In genomic region chr1:234553241-234554156, GRCh38 we compare ENCODE assay signal across 12 cellular contexts. TPM values are rescaled to one million over a fixed set of nuclear protein-coding genes. Genes with fewer than 3 reads are reported as not detected.
DNase-seq lines count a peak whose midpoint lies in the region; ATAC-seq and TF ChIP-seq lines count a peak whose summit lies in the region.
"Had no signal": no experiment of that assay in that cellular context is flagged by ENCODE, and none has a peak within 500 bp of the region (broad histone marks: within the 10 kb centered on the region; RNA-seq: fewer than 3 reads in every experiment).

No MANE protein-coding gene starts in this region.

- DNase-seq in A673 (ENCODE audit: low spot score) (peak; percentile 50), NCI-H226 (peak; percentile 91), esophagus muscularis mucosa (ENCODE audit: extremely low spot score) (no peak), foreskin keratinocyte (no peak), SKM-1 (lab: John Stamatoyannopoulos, UW; ENCODE audit: unreplicated experiment) (no peak)
- DNase-seq in stimulated activated naive B cell treated with anti-CD40 and anti-IgM and Interleukin-4, amounts not matched to agents 10 μg/mL and 1 μg/mL and 100 μg/mL, for 72 hours, result no peak
- DNase-seq: activated CD8-positive, alpha-beta T cell treated with anti-CD3 and anti-CD28 coated beads, Interleukin-2, amount 10 ng/mL, durations not matched to agents 7 days and 5 days; C1 segment of cervical spinal cord; KG1 had no signal

- no peaks in the 10 kb centered on the region for H3K27me3 Mint-ChIP-seq in stimulated activated naive B cell treated with anti-CD40 and anti-IgM and Interleukin-4, amounts not matched to agents 10 μg/mL and 1 μg/mL and 100 μg/mL, for 72 hours

- BruUV-seq in A673 (replicated peaks; lab: Mats Ljungman, UMichigan), result no TSS peak

- H3K27me3 ChIP-seq in A673 (replicated peaks; ENCODE audit: insufficient read depth, low read depth, low read length, poor library complexity) (no peaks in the 10 kb centered on the region), esophagus muscularis mucosa (no peaks in the 10 kb centered on the region), foreskin keratinocyte (no peaks in the 10 kb centered on the region)

- POLR2A ChIA-PET in A673 (lab: Charles Lee; ENCODE audit: low non-redundant PET), result no interaction called here

- H3K9me3 Mint-ChIP-seq in stimulated activated naive B cell treated with anti-CD40 and anti-IgM and Interleukin-4, amounts not matched to agents 10 μg/mL and 1 μg/mL and 100 μg/mL, for 72 hours, result no peaks in the 10 kb centered on the region
- H3K9me3 Mint-ChIP-seq: dendritic cell treated with granulocyte-macrophage colony-stimulating factor and Interleukin-4, amounts not matched to agents 40 ng/mL and 50 ng/mL, for 4 days had no signal

- ATAC-seq in foreskin keratinocyte (no peak), GM19395 (IDR thresholded peaks at IDR 0.05; ENCODE audit: unreplicated experiment) (no peak)
- ATAC-seq in stimulated activated naive B cell treated with anti-CD40 and anti-IgM and Interleukin-4, amounts not matched to agents 10 μg/mL and 1 μg/mL and 100 μg/mL, for 72 hours (replicated peaks), result no peak
- ATAC-seq: activated CD8-positive, alpha-beta T cell treated with anti-CD3 and anti-CD28 coated beads, Interleukin-2, amount 10 ng/mL, durations not matched to agents 7 days and 5 days had no signal

- no peak for TF ChIP-seq EP300 in esophagus muscularis mucosa (IDR thresholded peaks at IDR 0.05)

- H3K36me3 Mint-ChIP-seq in stimulated activated naive B cell treated with anti-CD40 and anti-IgM and Interleukin-4, amounts not matched to agents 10 μg/mL and 1 μg/mL and 100 μg/mL, for 72 hours, result no peaks in the 10 kb centered on the region

- intact Hi-C loops in A673 (cut with micrococcal nuclease; ENCODE audit: unreplicated experiment) (no loop called here), esophagus muscularis mucosa (cut with DNase I) (no loop called here)

- H3K4me3 Mint-ChIP-seq in stimulated activated naive B cell treated with anti-CD40 and anti-IgM and Interleukin-4, amounts not matched to agents 10 μg/mL and 1 μg/mL and 100 μg/mL, for 72 hours, result no peak overlapping the region
- H3K4me3 Mint-ChIP-seq: activated CD8-positive, alpha-beta T cell treated with anti-CD3 and anti-CD28 coated beads, Interleukin-2, amount 10 ng/mL, durations not matched to agents 7 days and 5 days; dendritic cell treated with granulocyte-macrophage colony-stimulating factor and Interleukin-4, amounts not matched to agents 40 ng/mL and 50 ng/mL, for 4 days had no signal

- WGBS in esophagus muscularis mucosa, result 68% methylated on average over 18 of the region's 21 CpGs
- WGBS in mesodermal cell (ENCODE audit: insufficient coverage in 2 of 2), 2 experiments, result 79% methylated on average over 21 of the region's 21 CpGs

- H3K4me1 Mint-ChIP-seq in stimulated activated naive B cell treated with anti-CD40 and anti-IgM and Interleukin-4, amounts not matched to agents 10 μg/mL and 1 μg/mL and 100 μg/mL, for 72 hours, result no peaks in the 10 kb centered on the region

- no peak for TF ChIP-seq POLR2A in esophagus muscularis mucosa (IDR thresholded peaks at IDR 0.05; ENCODE audit: low read depth)

- H3K27ac ChIP-seq in A673 (ENCODE audit: low read depth, low read length, poor library complexity, severe bottlenecking) (no peak overlapping the region), esophagus muscularis mucosa (replicated peaks in 1 of 4) (peak overlapping the region; percentile 65 to 87 (median 76)), mesodermal cell (ENCODE audit: low read depth, low read length, severe bottlenecking) (peak overlapping the region; percentile 77), foreskin keratinocyte (no peak overlapping the region)

- H3K4me3 ChIP-seq in A673 (ENCODE audit: low read depth, low read length, poor library complexity, severe bottlenecking) (no peak overlapping the region), esophagus muscularis mucosa (no peak overlapping the region), mesodermal cell (ENCODE audit: extremely low read depth, insufficient read depth, low read length, poor library complexity, severe bottlenecking) (no peak overlapping the region)

- H3K36me3 ChIP-seq in A673 (ENCODE audit: insufficient read depth, low read length, poor library complexity, severe bottlenecking), result no peaks in the 10 kb centered on the region
- no peaks in the 10 kb centered on the region for H3K36me3 ChIP-seq in esophagus muscularis mucosa
- H3K36me3 ChIP-seq in mesodermal cell (ENCODE audit: control insufficient read depth, insufficient read depth, low read length), result no peaks in the 10 kb centered on the region

- TF ChIP-seq CTCF in A673 (conservative IDR thresholded peaks at IDR 0.05; ENCODE audit: low read depth, low read length), result no peak
- TF ChIP-seq CTCF in esophagus muscularis mucosa (IDR thresholded peaks at IDR 0.05), result no peak
- no peak for TF ChIP-seq CTCF in foreskin keratinocyte (conservative IDR thresholded peaks at IDR 0.05)

- no peak overlapping the region for H3K27ac Mint-ChIP-seq in stimulated activated naive B cell treated with anti-CD40 and anti-IgM and Interleukin-4, amounts not matched to agents 10 μg/mL and 1 μg/mL and 100 μg/mL, for 72 hours
- H3K27ac Mint-ChIP-seq: activated CD8-positive, alpha-beta T cell treated with anti-CD3 and anti-CD28 coated beads, Interleukin-2, amount 10 ng/mL, durations not matched to agents 7 days and 5 days; dendritic cell treated with granulocyte-macrophage colony-stimulating factor and Interleukin-4, amounts not matched to agents 40 ng/mL and 50 ng/mL, for 4 days had no signal

- CTCF ChIA-PET in A673 (lab: Charles Lee), result no interaction called here

- H3K4me1 ChIP-seq in A673 (ENCODE audit: insufficient read depth, low read length, poor library complexity, severe bottlenecking), result peaks cover 25% of the 10 kb centered on the region
- H3K4me1 ChIP-seq in esophagus muscularis mucosa, result peaks cover 16 to 27% (median 19%) of the 10 kb centered on the region in 4 donors
- peaks cover 25% of the 10 kb centered on the region for H3K4me1 ChIP-seq in mesodermal cell (ENCODE audit: control insufficient read depth, insufficient read depth, low read length, poor library complexity, severe bottlenecking)
- H3K4me1 ChIP-seq in foreskin keratinocyte, result no peaks in the 10 kb centered on the region

- H3K9me3 ChIP-seq in A673 (ENCODE audit: low read depth, low read length, poor library complexity, severe bottlenecking) (no peaks in the 10 kb centered on the region), esophagus muscularis mucosa (no peaks in the 10 kb centered on the region), mesodermal cell (ENCODE audit: control insufficient read depth, low read length) (no peaks in the 10 kb centered on the region)

RNA-seq across cellular contexts. Expression of gene IRF2BP2, which starts 56.5 kb away (rescaled TPM):
- total RNA-seq in A673 (2021) (39.9 and 43.8 TPM in 2 replicates), esophagus muscularis mucosa (100 to 1,000 TPM in 2 of 4 donors, 10 to 100 TPM in 2; 83.3 to 119 (median 97.9) TPM), foreskin keratinocyte (103 and 108 TPM in 2 replicates)
- polyA plus RNA-seq in mesodermal cell (2013, experiment 1 of 2), result 122 TPM
- polyA plus RNA-seq in mesodermal cell (2013, experiment 2 of 2), result 99.9 TPM
- polyA plus RNA-seq in foreskin keratinocyte, result 42.9 and 52.8 TPM in 2 replicates

Comparison
In these comparisons a context has a peak if more than half of its experiments do, and no peak if none do; other contexts are left out.
1. DNase-seq: peak in A673 (single experiment) and NCI-H226 (single experiment); none in esophagus muscularis mucosa (single experiment), foreskin keratinocyte (0 of 2), stimulated activated naive B cell treated with anti-CD40 and anti-IgM and Interleukin-4, amounts not matched to agents 10 μg/mL and 1 μg/mL and 100 μg/mL, for 72 hours (single experiment) and SKM-1 (single experiment).
2. H3K27ac ChIP-seq: peak in esophagus muscularis mucosa (4 of 4) and mesodermal cell (single experiment); none in A673 (single experiment) and foreskin keratinocyte (single experiment).